ENCODE assay signal across 17 cellular contexts in genomic region chr15:36221992-36222391, GRCh38.
"Had no signal": no experiment of that assay in that cellular context is flagged by ENCODE, and none has a peak within 500 bp of the region (broad histone marks: within the 10 kb centered on the region; RNA-seq: fewer than 3 reads in every experiment).

No MANE protein-coding gene starts in this region.

- H3K4me1 ChIP-seq: esophagus squamous epithelium, foreskin keratinocyte, right atrium auricular region, suprapubic skin, thyroid gland, upper lobe of left lung, uterus had no signal

- H3K4me3 ChIP-seq: esophagus squamous epithelium, hepatocyte, right atrium auricular region, sigmoid colon, skin epidermis, suprapubic skin, thyroid gland, upper lobe of left lung, uterus had no signal

- H3K4me3 Mint-ChIP-seq: dendritic cell treated with granulocyte-macrophage colony-stimulating factor and Interleukin-4, amounts not matched to agents 40 ng/mL and 50 ng/mL, for 4 days; naive thymus-derived CD4-positive, alpha-beta T cell; nephron progenitor cell had no signal

- H3K27ac ChIP-seq: esophagus squamous epithelium, foreskin keratinocyte, hepatocyte, neutrophil, right atrium auricular region, sigmoid colon, skin epidermis, suprapubic skin, thyroid gland, upper lobe of left lung, uterus had no signal

- H2AFZ ChIP-seq: hepatocyte had no signal

- H3K27me3 Mint-ChIP-seq: dendritic cell treated with granulocyte-macrophage colony-stimulating factor and Interleukin-4, amounts not matched to agents 40 ng/mL and 50 ng/mL, for 4 days had no signal

- ATAC-seq: foreskin keratinocyte; naive thymus-derived CD4-positive, alpha-beta T cell had no signal

- H3K36me3 Mint-ChIP-seq: naive thymus-derived CD4-positive, alpha-beta T cell had no signal

- H3K27me3 ChIP-seq: esophagus squamous epithelium, foreskin keratinocyte, hepatocyte, neutrophil, right atrium auricular region, sigmoid colon, suprapubic skin, thyroid gland, upper lobe of left lung, uterus had no signal

- DNase-seq: esophagus squamous epithelium; kidney glomerular epithelial cell; naive thymus-derived CD4-positive, alpha-beta T cell; nephron progenitor cell; sigmoid colon; stimulated activated CD4-positive, alpha-beta T cell treated with anti-CD3 and anti-CD28 coated beads, Interleukin-12 subunit alpha, Interleukin-12 subunit beta, amount 100 ng/mL, for 4 hours; stimulated activated naive CD4-positive, alpha-beta T cell treated with Interleukin-2 at 50 U/mL for 16 hours; thyroid gland; upper lobe of left lung; uterus had no signal

- H3K4me1 Mint-ChIP-seq: naive thymus-derived CD4-positive, alpha-beta T cell; nephron progenitor cell had no signal

- H3K4me2 ChIP-seq: hepatocyte had no signal

- H3K79me2 ChIP-seq: hepatocyte had no signal

- H3K9me3 ChIP-seq: neutrophil, suprapubic skin, thyroid gland, uterus had no signal

- H3K36me3 ChIP-seq: esophagus squamous epithelium, neutrophil, right atrium auricular region, sigmoid colon, suprapubic skin, thyroid gland, upper lobe of left lung, uterus had no signal

- H3K27ac Mint-ChIP-seq: dendritic cell treated with granulocyte-macrophage colony-stimulating factor and Interleukin-4, amounts not matched to agents 40 ng/mL and 50 ng/mL, for 4 days; naive thymus-derived CD4-positive, alpha-beta T cell; nephron progenitor cell had no signal
